In genomic region chr16:14302031-14302398, GRCh38 we compare ENCODE assay signal across 8 cellular contexts.
DNase-seq lines count a peak whose midpoint lies in the region; ATAC-seq, FAIRE-seq and TF ChIP-seq lines count a peak whose summit lies in the region.

No MANE protein-coding gene starts in this region.

- H3K4me1 Mint-ChIP-seq in endodermal cell: peaks cover 36% of the 10 kb centered on the region
- peaks cover 19% of the 10 kb centered on the region for H3K4me1 Mint-ChIP-seq in mesothelial cell of epicardium

- H3K27ac ChIP-seq in SJCRH30: peak overlapping the region; percentile 75
- H3K27ac ChIP-seq in endodermal cell (ENCODE audit: low read depth, low read length): no peak overlapping the region

- TF ChIP-seq CTCF in endodermal cell (conservative IDR thresholded peaks at IDR 0.05) (no peak), mesothelial cell of epicardium (IDR thresholded peaks at IDR 0.05; ENCODE audit: unreplicated experiment) (no peak)

- H3K4me3 ChIP-seq in SJCRH30: peak overlapping the region; percentile 95
- H3K4me3 ChIP-seq in endodermal cell (ENCODE audit: low read length): peak overlapping the region; percentile 96

- H3K4me3 Mint-ChIP-seq in endodermal cell (peak overlapping the region; percentile 81), mesothelial cell of epicardium (peak overlapping the region; percentile 69)

- H3K4me1 ChIP-seq in SJCRH30 (peaks cover 21% of the 10 kb centered on the region), endodermal cell (ENCODE audit: control insufficient read depth, insufficient read depth, low read length) (peaks cover 12% of the 10 kb centered on the region)

- no peak for FAIRE-seq in urothelium cell line (lab: Jason Lieb, UNC)

- peak; percentile 17 for DNase-seq in DMS53 treated with DMSO at 0.1 percent for 48 hours (lab: John Stamatoyannopoulos, UW; ENCODE audit: unreplicated experiment)
- DNase-seq in SJCRH30: peak; percentile 77 to 81
- peak; percentile 80 for DNase-seq in endodermal cell
- no peak for DNase-seq in mesothelial cell of epicardium (ENCODE audit: low spot score in 2 of 2, unreplicated experiment in 2 of 2)
- peak; percentile 88 for DNase-seq in urothelium cell line (ENCODE audit: low spot score)
- no peak for DNase-seq in activated CD8-positive, alpha-beta memory T cell treated with anti-CD3 and anti-CD28 coated beads, Interleukin-2, amount 50 U/mL, for 48 hours

- peak; percentile 57 for ATAC-seq in GM19351 (IDR thresholded peaks at IDR 0.05; ENCODE audit: unreplicated experiment)
- ATAC-seq in HG03442 (IDR thresholded peaks at IDR 0.05; ENCODE audit: unreplicated experiment): peak; percentile 45

- H3K9me3 ChIP-seq in SJCRH30 (replicated peaks): no peaks in the 10 kb centered on the region
- no peaks in the 10 kb centered on the region for H3K9me3 ChIP-seq in endodermal cell (ENCODE audit: control insufficient read depth, low read length)

- H3K27me3 ChIP-seq in SJCRH30 (no peaks in the 10 kb centered on the region), endodermal cell (ENCODE audit: control insufficient read depth, insufficient read depth, low read length, poor library complexity, severe bottlenecking) (no peaks in the 10 kb centered on the region)

- H3K36me3 Mint-ChIP-seq in endodermal cell (ENCODE audit: low read depth) (no peaks in the 10 kb centered on the region), mesothelial cell of epicardium (no peaks in the 10 kb centered on the region)

- H3K9me3 Mint-ChIP-seq in endodermal cell (no peaks in the 10 kb centered on the region), mesothelial cell of epicardium (no peaks in the 10 kb centered on the region)

- H3K36me3 ChIP-seq in SJCRH30 (no peaks in the 10 kb centered on the region), endodermal cell (ENCODE audit: control insufficient read depth, insufficient read depth, low read length) (no peaks in the 10 kb centered on the region)

- H3K27ac Mint-ChIP-seq in endodermal cell (no peak overlapping the region), mesothelial cell of epicardium (no peak overlapping the region)

- 0 to 2% methylated on average over 11 to 32 of the region's 37 CpGs for WGBS in endodermal cell (ENCODE audit: insufficient coverage in 1 of 2, insufficient read length in 1 of 2), 2 experiments

- peak overlapping the region; percentile 63 for H3K9ac ChIP-seq in endodermal cell (ENCODE audit: extremely low read depth, low read length, poor library complexity, severe bottlenecking)

- H3K27me3 Mint-ChIP-seq in endodermal cell (ENCODE audit: insufficient read depth): no peaks in the 10 kb centered on the region
- H3K27me3 Mint-ChIP-seq in mesothelial cell of epicardium (ENCODE audit: low read depth): peaks cover 71% of the 10 kb centered on the region

Comparison
In these comparisons a context has a peak if more than half of its experiments do, and no peak if none do; other contexts are left out.
1. DNase-seq: peak in DMS53 treated with DMSO at 0.1 percent for 48 hours (single experiment), SJCRH30 (2 of 2), endodermal cell (single experiment) and urothelium cell line (single experiment); none in mesothelial cell of epicardium (0 of 2) and activated CD8-positive, alpha-beta memory T cell treated with anti-CD3 and anti-CD28 coated beads, Interleukin-2, amount 50 U/mL, for 48 hours (single experiment).